14 cellular contexts compared by ENCODE assay signal in the genomic region with DNA sequence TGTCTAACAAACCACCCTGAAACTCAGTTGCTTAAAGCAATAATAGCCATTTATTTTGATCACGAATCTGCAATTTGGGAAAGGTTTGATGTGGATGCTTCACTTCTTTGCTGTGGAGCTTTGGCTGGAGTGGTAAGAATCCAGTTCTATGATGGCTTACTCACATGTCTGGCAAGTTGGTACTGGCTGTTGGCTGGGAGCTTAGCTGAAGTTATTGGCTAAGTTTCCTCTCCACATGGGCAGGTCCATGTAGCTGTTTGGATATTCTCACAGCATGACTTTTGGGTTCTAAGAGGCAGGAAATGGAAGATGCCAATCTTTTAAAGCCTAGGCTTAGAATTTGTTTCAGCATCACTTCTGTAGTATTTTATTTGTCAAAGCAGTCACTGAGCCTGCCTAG.
DNase-seq lines count a peak whose midpoint lies in the region; ATAC-seq, FAIRE-seq and TF ChIP-seq lines count a peak whose summit lies in the region.
"Had no signal": no experiment of that assay in that cellular context is flagged by ENCODE, and none has a peak within 500 bp of the region (broad histone marks: within the 10 kb centered on the region; RNA-seq: fewer than 3 reads in every experiment).

No MANE protein-coding gene starts in this region.

- dilution Hi-C loops in keratinocyte (cut with MboI; ENCODE audit: extremely low pct_ligation_motif_present, low sequenced_read_pairs): no loop called here

- H4K20me1 ChIP-seq in keratinocyte (ENCODE audit: control insufficient read depth, extremely low read depth, insufficient read depth, low read length): no peaks in the 10 kb centered on the region

- H3K9me3 ChIP-seq in heart right ventricle: peaks cover 0 to 19% (median 7%) of the 10 kb centered on the region in 11 donors
- no peaks in the 10 kb centered on the region for H3K9me3 ChIP-seq in keratinocyte (ENCODE audit: control insufficient read depth, low read depth, low read length)
- no peaks in the 10 kb centered on the region for H3K9me3 ChIP-seq in upper lobe of left lung

- intact Hi-C loops in heart right ventricle (cut with DNase I) (no loop called here), cardiac septum (cut with DNase I) (no loop called here)

- H3K36me3 ChIP-seq in heart right ventricle (no peaks in the 10 kb centered on the region), keratinocyte (ENCODE audit: control insufficient read depth in 2 of 2, extremely low read depth in 1 of 2, insufficient read depth in 2 of 2, low read length in 2 of 2) (no peaks in the 10 kb centered on the region), upper lobe of left lung (no peaks in the 10 kb centered on the region)

- no peak for DNase-seq in heart right ventricle
- no peak for DNase-seq in cardiac septum (ENCODE audit: low spot score)
- DNase-seq in astrocyte of the cerebellum (ENCODE audit: low read depth): peak; percentile 8
- peak; percentile 28 for DNase-seq in keratinocyte (ENCODE audit: low read depth, low spot score)
- no peak for DNase-seq in upper lobe of left lung
- DNase-seq in activated CD4-positive, CD25-positive, alpha-beta regulatory T cell (lab: John Stamatoyannopoulos, UW): no peak
- DNase-seq in medulla oblongata (ENCODE audit: extremely low spot score): no peak
- DNase-seq: NCI-H1092, NCI-H524, posterior cingulate gyrus, SIG-M5 had no signal

- H3K4me1 ChIP-seq in heart right ventricle: peaks cover 0 to 14% (median 0%) of the 10 kb centered on the region in 9 donors
- peaks cover 10% of the 10 kb centered on the region for H3K4me1 ChIP-seq in keratinocyte (ENCODE audit: control insufficient read depth, extremely low read depth, insufficient read depth, low read length)
- H3K4me1 ChIP-seq in upper lobe of left lung: peaks cover 0 to 4% (median 4%) of the 10 kb centered on the region in 4 donors
- H3K4me1 ChIP-seq: A549 had no signal

- H3K4me3 ChIP-seq in heart right ventricle (peak overlapping the region in 2 of 10 donors; percentile 6 to 12), astrocyte of the cerebellum (ENCODE audit: low read depth, low read length) (no peak overlapping the region), keratinocyte (ENCODE audit: control insufficient read depth in 2 of 3, extremely low read depth in 1 of 3, insufficient read depth in 2 of 3, low read depth in 1 of 3, low read length in 3 of 3) (no peak overlapping the region), upper lobe of left lung (no peak overlapping the region)
- H3K4me3 ChIP-seq: A549 had no signal

- H3K27ac ChIP-seq in heart right ventricle: peak overlapping the region in 6 of 10 donors; percentile 21 to 65 (median 26)
- peak overlapping the region; percentile 3 for H3K27ac ChIP-seq in keratinocyte (ENCODE audit: control insufficient read depth, insufficient read depth, low read length)
- peak overlapping the region; percentile 59 to 69 (median 66) for H3K27ac ChIP-seq in upper lobe of left lung
- H3K27ac ChIP-seq: A549 had no signal

- TF ChIP-seq POLR2A in upper lobe of left lung (IDR thresholded peaks at IDR 0.05): no peak

- in situ Hi-C loops in astrocyte of the cerebellum (cut with HindIII; ENCODE audit: low sequenced_read_pairs): no loop called here

- no peak overlapping the region for H3K9ac ChIP-seq in keratinocyte (ENCODE audit: control insufficient read depth, extremely low read depth, insufficient read depth, low read length)

- peak overlapping the region; percentile 18 for H2AFZ ChIP-seq in keratinocyte (ENCODE audit: control insufficient read depth, low read length)

- H3K79me2 ChIP-seq in keratinocyte (ENCODE audit: control insufficient read depth, insufficient read depth, low read length): no peaks in the 10 kb centered on the region

- ATAC-seq in heart right ventricle (peak in 1 of 8 donors; percentile 47), upper lobe of left lung (ENCODE audit: low FRiP score in 2 of 2) (peak in 1 of 2 donors; percentile 73), GM21529 (IDR thresholded peaks at IDR 0.05; ENCODE audit: unreplicated experiment) (no peak)
- ATAC-seq: A549 had no signal

- H3K9me1 ChIP-seq in keratinocyte (ENCODE audit: control insufficient read depth, extremely low read depth, insufficient read depth, low read length): no peaks in the 10 kb centered on the region

- H3K4me2 ChIP-seq in keratinocyte (ENCODE audit: control insufficient read depth, extremely low read depth, insufficient read depth, low read depth, low read length): peak overlapping the region; percentile 42
- H3K4me2 ChIP-seq: A549 had no signal

- peak; percentile 97 for FAIRE-seq in keratinocyte (lab: Jason Lieb, UNC)
- FAIRE-seq: A549, GM18507 had no signal

- H3K27me3 ChIP-seq in heart right ventricle: no peaks in the 10 kb centered on the region
- H3K27me3 ChIP-seq in keratinocyte (ENCODE audit: control insufficient read depth, extremely low read depth, insufficient read depth, low read length): no peaks in the 10 kb centered on the region
- H3K27me3 ChIP-seq in upper lobe of left lung: no peaks in the 10 kb centered on the region

- 85 to 90% methylated on average over 1 of the region's 1 CpG for WGBS in heart right ventricle, 2 donors
- 89 to 93% methylated on average over 1 of the region's 1 CpG for WGBS in upper lobe of left lung, 2 donors

- TF ChIP-seq EP300 in upper lobe of left lung (IDR thresholded peaks at IDR 0.05): no peak

- TF ChIP-seq CTCF in heart right ventricle (IDR thresholded peaks at IDR 0.05): no peak
- no peak for TF ChIP-seq CTCF in astrocyte of the cerebellum (IDR thresholded peaks at IDR 0.05; ENCODE audit: low read depth, low read length, missing control alignments)
- no peak for TF ChIP-seq CTCF in keratinocyte (optimal IDR thresholded peaks at IDR 0.05 in 1 of 3, IDR thresholded peaks at IDR 0.05 in 1 of 3, conservative IDR thresholded peaks at IDR 0.05 in 1 of 3; ENCODE audit: extremely low read depth in 1 of 3, insufficient read depth in 2 of 3, low read length in 3 of 3)
- TF ChIP-seq CTCF in upper lobe of left lung (IDR thresholded peaks at IDR 0.05): no peak

Comparison
In these comparisons a context has a peak if more than half of its experiments do, and no peak if none do; other contexts are left out.
1. DNase-seq: peak in astrocyte of the cerebellum (single experiment) and keratinocyte (single experiment); none in heart right ventricle (0 of 2), cardiac septum (single experiment), upper lobe of left lung (0 of 2), activated CD4-positive, CD25-positive, alpha-beta regulatory T cell (0 of 4) and medulla oblongata (single experiment).
2. H3K27ac ChIP-seq: peak in every context shown above with its lines; median percentile 66 in upper lobe of left lung; 26 in heart right ventricle; 3 in keratinocyte.